In genomic region chr7:150992833-150993302, GRCh38 we compare ENCODE assay signal across 8 cellular contexts. TPM values are rescaled to one million over a fixed set of nuclear protein-coding genes. Genes with fewer than 3 reads are reported as not detected.
A peak's percentile ranks its signal among the peaks of the same experiment; 100 is the strongest.
DNase-seq lines count a peak whose midpoint lies in the region; ATAC-seq and TF ChIP-seq lines count a peak whose summit lies in the region.

No MANE protein-coding gene starts in this region.

- H2AFZ ChIP-seq in mesenchymal stem cell (ENCODE audit: low read depth, low read length) = no peak overlapping the region

- H2BK15ac ChIP-seq in mesenchymal stem cell (ENCODE audit: low read depth, poor library complexity, severe bottlenecking) = no peak overlapping the region

- H3K36me3 Mint-ChIP-seq in activated CD8-positive, alpha-beta T cell treated with anti-CD3 and anti-CD28 coated beads for 36 hours (ENCODE audit: low read depth) = no peaks in the 10 kb centered on the region
- no peaks in the 10 kb centered on the region for H3K36me3 Mint-ChIP-seq in activated naive CD4-positive, alpha-beta T cell treated with anti-CD3 and anti-CD28 coated beads for 36 hours (ENCODE audit: low read depth)

- H4K91ac ChIP-seq in mesenchymal stem cell (ENCODE audit: low read length) = no peak overlapping the region

- H3K27me3 Mint-ChIP-seq in activated CD8-positive, alpha-beta T cell treated with anti-CD3 and anti-CD28 coated beads for 36 hours = no peaks in the 10 kb centered on the region
- no peaks in the 10 kb centered on the region for H3K27me3 Mint-ChIP-seq in activated naive CD4-positive, alpha-beta T cell treated with anti-CD3 and anti-CD28 coated beads for 36 hours (ENCODE audit: low read depth)

- POLR2A ChIA-PET in activated CD8-positive, alpha-beta T cell treated with anti-CD3 and anti-CD28 coated beads for 36 hours (lab: Charles Lee) = interaction anchor here (1.3 kb wide), 1 partner anchor 19 kb away, joined by 4 read pairs; no protein-coding TSS in a partner anchor

- no peak overlapping the region for H3K27ac ChIP-seq in mesenchymal stem cell (ENCODE audit: low read length, poor library complexity, severe bottlenecking)

- peak; percentile 59 for DNase-seq in GM10266 (ENCODE audit: extremely low spot score)
- no peak for DNase-seq in activated CD8-positive, alpha-beta T cell treated with anti-CD3 and anti-CD28 coated beads for 36 hours
- peak; percentile 54 for DNase-seq in mesenchymal stem cell
- DNase-seq in activated effector memory CD4-positive, alpha-beta T cell treated with anti-CD3 and anti-CD28 coated beads, Interleukin-2, amount 50 U/mL, for 16 hours = no peak
- DNase-seq in GM03348 (ENCODE audit: low spot score) = no peak
- DNase-seq in NCI-H2196 treated with DMSO at 0.1 percent for 48 hours (lab: John Stamatoyannopoulos, UW; ENCODE audit: unreplicated experiment) = no peak
- no peak for DNase-seq in activated naive CD4-positive, alpha-beta T cell treated with anti-CD3 and anti-CD28 coated beads for 36 hours

- no peak overlapping the region for H3K9ac ChIP-seq in mesenchymal stem cell (ENCODE audit: low read length)

- H3K4me1 ChIP-seq in mesenchymal stem cell (ENCODE audit: control insufficient read depth, insufficient read depth, low read depth, low read length) = peaks cover 6% of the 10 kb centered on the region

- no peak overlapping the region for H3K23ac ChIP-seq in mesenchymal stem cell (ENCODE audit: low read length in 2 of 2)

- H3K14ac ChIP-seq in mesenchymal stem cell (ENCODE audit: low read length in 2 of 2) = no peak overlapping the region

- no peak overlapping the region for H3K4me3 ChIP-seq in mesenchymal stem cell (ENCODE audit: insufficient read depth in 1 of 2, low read depth in 1 of 2, low read length in 2 of 2)

- peak; percentile 67 for ATAC-seq in HG02973 (IDR thresholded peaks at IDR 0.05; ENCODE audit: unreplicated experiment)
- peak; percentile 64 for ATAC-seq in activated CD8-positive, alpha-beta T cell treated with anti-CD3 and anti-CD28 coated beads for 36 hours

- TF ChIP-seq CTCF in GM10266 (IDR thresholded peaks at IDR 0.05; ENCODE audit: control insufficient read depth, insufficient read depth, low read depth, missing control alignments) = no peak
- TF ChIP-seq CTCF in activated CD8-positive, alpha-beta T cell treated with anti-CD3 and anti-CD28 coated beads for 36 hours (IDR thresholded peaks at IDR 0.05) = no peak

- no peak overlapping the region for H2BK5ac ChIP-seq in mesenchymal stem cell (ENCODE audit: low read depth, low read length, poor library complexity, severe bottlenecking)

- no peak overlapping the region for H2BK120ac ChIP-seq in mesenchymal stem cell (ENCODE audit: low read depth, low read length)

- 13% methylated on average over 5 of the region's 5 CpGs for WGBS in mesenchymal stem cell

- no peak overlapping the region for H3K4me3 Mint-ChIP-seq in activated CD8-positive, alpha-beta T cell treated with anti-CD3 and anti-CD28 coated beads for 36 hours
- H3K4me3 Mint-ChIP-seq in activated naive CD4-positive, alpha-beta T cell treated with anti-CD3 and anti-CD28 coated beads for 36 hours = no peak overlapping the region

- peaks cover 32% of the 10 kb centered on the region for H3K4me1 Mint-ChIP-seq in activated CD8-positive, alpha-beta T cell treated with anti-CD3 and anti-CD28 coated beads for 36 hours (ENCODE audit: low read depth)
- peaks cover 44% of the 10 kb centered on the region for H3K4me1 Mint-ChIP-seq in activated naive CD4-positive, alpha-beta T cell treated with anti-CD3 and anti-CD28 coated beads for 36 hours (ENCODE audit: low read depth)

- no peak overlapping the region for H3K18ac ChIP-seq in mesenchymal stem cell (ENCODE audit: low read depth in 1 of 2, low read length in 2 of 2)

- H3K9me3 ChIP-seq in mesenchymal stem cell (ENCODE audit: control insufficient read depth, low read length) = peaks cover 17% of the 10 kb centered on the region

- H3K9me3 Mint-ChIP-seq in activated CD8-positive, alpha-beta T cell treated with anti-CD3 and anti-CD28 coated beads for 36 hours = peaks cover 16% of the 10 kb centered on the region
- peaks cover 22% of the 10 kb centered on the region for H3K9me3 Mint-ChIP-seq in activated naive CD4-positive, alpha-beta T cell treated with anti-CD3 and anti-CD28 coated beads for 36 hours

- H2AK5ac ChIP-seq in mesenchymal stem cell (ENCODE audit: low read length, severe bottlenecking) = no peak overlapping the region

- H3K27me3 ChIP-seq in mesenchymal stem cell (ENCODE audit: control insufficient read depth in 1 of 2, insufficient read depth in 1 of 2, low read length in 2 of 2) = peaks cover 36 to 43% of the 10 kb centered on the region in 2 experiments

- intact Hi-C loops in activated CD8-positive, alpha-beta T cell treated with anti-CD3 and anti-CD28 coated beads for 36 hours (cut with micrococcal nuclease) = no loop called here
- intact Hi-C loops in activated naive CD4-positive, alpha-beta T cell treated with anti-CD3 and anti-CD28 coated beads for 36 hours (cut with micrococcal nuclease) = no loop called here

- no peaks in the 10 kb centered on the region for H3K36me3 ChIP-seq in mesenchymal stem cell (ENCODE audit: control insufficient read depth in 1 of 2, insufficient read depth in 2 of 2, low read depth in 1 of 2, low read length in 2 of 2)

- H2BK12ac ChIP-seq in mesenchymal stem cell (ENCODE audit: low read length in 2 of 2) = no peak overlapping the region

- no peak overlapping the region for H4K8ac ChIP-seq in mesenchymal stem cell (ENCODE audit: low read length)

- no peaks in the 10 kb centered on the region for H3K79me1 ChIP-seq in mesenchymal stem cell (replicated peaks; ENCODE audit: low read length, poor library complexity, severe bottlenecking)

- no peak overlapping the region for H3K4me2 ChIP-seq in mesenchymal stem cell (ENCODE audit: low read length, poor library complexity, severe bottlenecking)

- H3K27ac Mint-ChIP-seq in activated CD8-positive, alpha-beta T cell treated with anti-CD3 and anti-CD28 coated beads for 36 hours = no peak overlapping the region
- no peak overlapping the region for H3K27ac Mint-ChIP-seq in activated naive CD4-positive, alpha-beta T cell treated with anti-CD3 and anti-CD28 coated beads for 36 hours

- H3K4ac ChIP-seq in mesenchymal stem cell (ENCODE audit: low read depth in 1 of 2, low read length in 2 of 2) = no peak overlapping the region

- CTCF ChIA-PET in activated CD8-positive, alpha-beta T cell treated with anti-CD3 and anti-CD28 coated beads for 36 hours (lab: Charles Lee) = interaction anchor here (0.7 to 5.3 kb wide), 3 partner anchors 26 to 95 kb away, joined by 3 to 22 read pairs (median 4); no protein-coding TSS in a partner anchor
- CTCF ChIA-PET in activated naive CD4-positive, alpha-beta T cell treated with anti-CD3 and anti-CD28 coated beads for 36 hours (lab: Charles Lee) = interaction anchor here (0.9 to 5.1 kb wide), 4 partner anchors 17 to 91 kb away, joined by 3 to 21 read pairs (median 10); no protein-coding TSS in a partner anchor

RNA-seq across cellular contexts. Expression of gene NOS3, which starts 2.1 kb away (rescaled TPM):
- 1 to 10 TPM; 5.4 to 6.2 TPM for total RNA-seq in activated CD8-positive, alpha-beta T cell treated with anti-CD3 and anti-CD28 coated beads for 36 hours
- polyA plus RNA-seq in mesenchymal stem cell (2013, experiment 1 of 2) = 4.7 TPM
- polyA plus RNA-seq in mesenchymal stem cell (2013, experiment 2 of 2) = 3.5 TPM
- 1 to 10 TPM; 7.1 to 9.2 TPM for total RNA-seq in activated naive CD4-positive, alpha-beta T cell treated with anti-CD3 and anti-CD28 coated beads for 36 hours

RNA-seq across cellular contexts. Expression of gene KCNH2, which starts 14.7 kb away (rescaled TPM):
- total RNA-seq in activated CD8-positive, alpha-beta T cell treated with anti-CD3 and anti-CD28 coated beads for 36 hours = under 1 TPM; 0.23 to 0.29 TPM
- 0.87 TPM for polyA plus RNA-seq in mesenchymal stem cell (2013, experiment 1 of 2)
- polyA plus RNA-seq in mesenchymal stem cell (2013, experiment 2 of 2) = 0.92 TPM
- total RNA-seq in activated naive CD4-positive, alpha-beta T cell treated with anti-CD3 and anti-CD28 coated beads for 36 hours = under 1 TPM; 0.17 to 0.19 TPM

RNA-seq across cellular contexts. Expression of gene ATG9B, which starts 31.4 kb away (rescaled TPM):
- total RNA-seq in activated CD8-positive, alpha-beta T cell treated with anti-CD3 and anti-CD28 coated beads for 36 hours = 10 to 100 TPM; 12.6 to 14.0 TPM
- 0.28 TPM for polyA plus RNA-seq in mesenchymal stem cell (2013, experiment 1 of 2)
- polyA plus RNA-seq in mesenchymal stem cell (2013, experiment 2 of 2) = 0.71 TPM
- 1 to 10 TPM; 2.8 to 4.0 TPM for total RNA-seq in activated naive CD4-positive, alpha-beta T cell treated with anti-CD3 and anti-CD28 coated beads for 36 hours

RNA-seq across cellular contexts. Expression of gene ABCB8, which starts 35.4 kb away (rescaled TPM):
- total RNA-seq in activated CD8-positive, alpha-beta T cell treated with anti-CD3 and anti-CD28 coated beads for 36 hours = 10 to 100 TPM; 41.4 to 47.5 TPM
- polyA plus RNA-seq in mesenchymal stem cell (2013, experiment 1 of 2) = 17.2 TPM
- polyA plus RNA-seq in mesenchymal stem cell (2013, experiment 2 of 2) = 16.1 TPM
- 10 to 100 TPM; 41.3 to 47.8 TPM for total RNA-seq in activated naive CD4-positive, alpha-beta T cell treated with anti-CD3 and anti-CD28 coated beads for 36 hours

RNA-seq across cellular contexts. Expression of gene ASIC3, which starts 55.5 kb away (rescaled TPM):
- 1 to 10 TPM; 3.7 to 5.8 TPM for total RNA-seq in activated CD8-positive, alpha-beta T cell treated with anti-CD3 and anti-CD28 coated beads for 36 hours
- 0.99 TPM for polyA plus RNA-seq in mesenchymal stem cell (2013, experiment 1 of 2)
- 1.0 TPM for polyA plus RNA-seq in mesenchymal stem cell (2013, experiment 2 of 2)
- 1 to 10 TPM; 6.8 to 7.9 TPM for total RNA-seq in activated naive CD4-positive, alpha-beta T cell treated with anti-CD3 and anti-CD28 coated beads for 36 hours

Comparison
In these comparisons a context has a peak if more than half of its experiments do, and no peak if none do; other contexts are left out.
1. DNase-seq: peak in GM10266 (single experiment) and mesenchymal stem cell (single experiment); none in activated CD8-positive, alpha-beta T cell treated with anti-CD3 and anti-CD28 coated beads for 36 hours (single experiment), activated effector memory CD4-positive, alpha-beta T cell treated with anti-CD3 and anti-CD28 coated beads, Interleukin-2, amount 50 U/mL, for 16 hours (single experiment), GM03348 (single experiment), NCI-H2196 treated with DMSO at 0.1 percent for 48 hours (single experiment) and activated naive CD4-positive, alpha-beta T cell treated with anti-CD3 and anti-CD28 coated beads for 36 hours (single experiment).